In the genomic region with DNA sequence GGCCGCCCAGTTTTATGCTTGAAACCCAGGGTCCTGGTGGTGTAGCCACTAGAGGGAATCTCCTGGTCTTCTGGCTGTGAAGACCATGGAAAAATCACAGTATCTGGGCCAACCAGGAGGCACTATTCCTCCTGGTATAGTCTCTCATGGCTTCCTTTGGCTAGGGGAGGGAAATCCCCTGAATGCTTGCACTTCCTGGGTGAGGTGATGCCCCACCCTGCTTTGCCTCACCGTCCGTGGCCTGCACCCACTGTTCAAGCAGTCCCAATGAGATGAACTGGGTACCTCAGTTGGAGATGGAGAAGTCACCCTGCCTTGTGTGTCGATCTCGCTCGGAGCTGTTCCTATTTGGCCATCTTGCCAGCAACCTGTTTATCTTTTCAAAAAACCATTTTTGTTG, we compare ENCODE assay signal across 15 cellular contexts. TPM values are rescaled to one million over a fixed set of nuclear protein-coding genes. Genes with fewer than 3 reads are reported as not detected.
DNase-seq lines count a peak whose midpoint lies in the region; ATAC-seq and TF ChIP-seq lines count a peak whose summit lies in the region.
"Had no signal": no experiment of that assay in that cellular context is flagged by ENCODE, and none has a peak within 500 bp of the region (broad histone marks: within the 10 kb centered on the region; RNA-seq: fewer than 3 reads in every experiment).

No MANE protein-coding gene starts in this region.

- H3K4me1 Mint-ChIP-seq in activated T-cell treated with anti-CD3 and anti-CD28 coated beads, Interleukin-2, amount 50 U/mL, for 72 hours (ENCODE audit: low read depth), result peaks cover 15% of the 10 kb centered on the region
- H3K4me1 Mint-ChIP-seq in natural killer cell treated with Interleukin-12 subunit alpha and Interleukin-12 subunit beta and Interleukin-15 and Interleukin-18, amount 100 ng/mL, for 72 hours (ENCODE audit: low read depth in 2 of 2), result peaks cover 12 to 23% of the 10 kb centered on the region in 2 donors
- H3K4me1 Mint-ChIP-seq in HFFc6 (ENCODE audit: low read depth), result no peaks in the 10 kb centered on the region; the same call in 1 of the 2 replicates
- H3K4me1 Mint-ChIP-seq: nephron progenitor cell had no signal

- H3K36me3 ChIP-seq in heart right ventricle, result no peaks in the 10 kb centered on the region
- H3K36me3 ChIP-seq: stomach had no signal

- TF ChIP-seq CTCF in HFFc6 (IDR thresholded peaks at IDR 0.05) (no peak), heart right ventricle (IDR thresholded peaks at IDR 0.05) (no peak)

- H3K36me3 Mint-ChIP-seq in activated T-cell treated with anti-CD3 and anti-CD28 coated beads, Interleukin-2, amount 50 U/mL, for 72 hours (ENCODE audit: insufficient read depth in 2 of 2), result peaks cover 11 to 14% of the 10 kb centered on the region in 2 donors
- H3K36me3 Mint-ChIP-seq in natural killer cell treated with Interleukin-12 subunit alpha and Interleukin-12 subunit beta and Interleukin-15 and Interleukin-18, amount 100 ng/mL, for 72 hours, result peaks cover 15% of the 10 kb centered on the region
- H3K36me3 Mint-ChIP-seq in HFFc6 (ENCODE audit: low read depth), result peaks cover 11% of the 10 kb centered on the region

- WGBS in heart right ventricle, 2 donors, result 89 to 92% methylated on average over 6 of the region's 6 CpGs

- H3K27me3 Mint-ChIP-seq in activated T-cell treated with anti-CD3 and anti-CD28 coated beads, Interleukin-2, amount 50 U/mL, for 72 hours (ENCODE audit: low read depth), result no peaks in the 10 kb centered on the region
- no peaks in the 10 kb centered on the region for H3K27me3 Mint-ChIP-seq in natural killer cell treated with Interleukin-12 subunit alpha and Interleukin-12 subunit beta and Interleukin-15 and Interleukin-18, amount 100 ng/mL, for 72 hours
- no peaks in the 10 kb centered on the region; the same call in none of the 2 replicates for H3K27me3 Mint-ChIP-seq in HFFc6 (ENCODE audit: insufficient read depth)

- ATAC-seq in GM18870 (IDR thresholded peaks at IDR 0.05; ENCODE audit: unreplicated experiment) (peak; percentile 61), HG03565 (IDR thresholded peaks at IDR 0.05; ENCODE audit: unreplicated experiment) (peak; percentile 59), heart right ventricle (no peak), HG02884 (IDR thresholded peaks at IDR 0.05; ENCODE audit: unreplicated experiment) (no peak)
- peak; percentile 66 to 75 for ATAC-seq in activated T-cell treated with anti-CD3 and anti-CD28 coated beads, Interleukin-2, amount 50 U/mL, for 72 hours (replicated peaks in 1 of 2)
- peak; percentile 44 to 64 for ATAC-seq in natural killer cell treated with Interleukin-12 subunit alpha and Interleukin-12 subunit beta and Interleukin-15 and Interleukin-18, amount 100 ng/mL, for 72 hours

- intact Hi-C loops in heart right ventricle (cut with DNase I), result no loop called here

- no peaks in the 10 kb centered on the region for H3K27me3 ChIP-seq in heart right ventricle
- H3K27me3 ChIP-seq: stomach had no signal

- peak overlapping the region; percentile 65 to 78 for H3K4me3 Mint-ChIP-seq in activated T-cell treated with anti-CD3 and anti-CD28 coated beads, Interleukin-2, amount 50 U/mL, for 72 hours
- peak overlapping the region; percentile 4 for H3K4me3 Mint-ChIP-seq in natural killer cell treated with Interleukin-12 subunit alpha and Interleukin-12 subunit beta and Interleukin-15 and Interleukin-18, amount 100 ng/mL, for 72 hours
- no peak overlapping the region for H3K4me3 Mint-ChIP-seq in HFFc6
- H3K4me3 Mint-ChIP-seq: nephron progenitor cell had no signal

- H3K27ac Mint-ChIP-seq in activated T-cell treated with anti-CD3 and anti-CD28 coated beads, Interleukin-2, amount 50 U/mL, for 72 hours, result peak overlapping the region; percentile 88
- H3K27ac Mint-ChIP-seq in natural killer cell treated with Interleukin-12 subunit alpha and Interleukin-12 subunit beta and Interleukin-15 and Interleukin-18, amount 100 ng/mL, for 72 hours, result no peak overlapping the region
- H3K27ac Mint-ChIP-seq in HFFc6, result no peak overlapping the region
- H3K27ac Mint-ChIP-seq: nephron progenitor cell had no signal

- DNase-seq in activated T-cell treated with anti-CD3 and anti-CD28 coated beads, Interleukin-2, amount 50 U/mL, for 72 hours, result peak; percentile 41 to 46
- no peak for DNase-seq in natural killer cell treated with Interleukin-12 subunit alpha and Interleukin-12 subunit beta and Interleukin-15 and Interleukin-18, amount 100 ng/mL, for 72 hours (ENCODE audit: low spot score)
- DNase-seq in hepatic stellate cell (ENCODE audit: low spot score) (no peak), HFFc6 (no peak), heart right ventricle (no peak)
- DNase-seq: foreskin fibroblast, kidney, NCI-H1417, NCI-H748 treated with DMSO at 0.1 percent for 48 hours, nephron progenitor cell, stomach had no signal

- peaks cover 0 to 29% (median 0%) of the 10 kb centered on the region in 11 donors for H3K9me3 ChIP-seq in heart right ventricle

- H3K27ac ChIP-seq in heart right ventricle, result no peak overlapping the region
- H3K27ac ChIP-seq: coronary artery, stomach had no signal

- no peaks in the 10 kb centered on the region for H3K4me1 ChIP-seq in heart right ventricle
- H3K4me1 ChIP-seq: stomach had no signal

- peaks cover 7 to 11% of the 10 kb centered on the region in 2 donors for H3K9me3 Mint-ChIP-seq in activated T-cell treated with anti-CD3 and anti-CD28 coated beads, Interleukin-2, amount 50 U/mL, for 72 hours
- no peaks in the 10 kb centered on the region for H3K9me3 Mint-ChIP-seq in natural killer cell treated with Interleukin-12 subunit alpha and Interleukin-12 subunit beta and Interleukin-15 and Interleukin-18, amount 100 ng/mL, for 72 hours
- H3K9me3 Mint-ChIP-seq in HFFc6, result no peaks in the 10 kb centered on the region; the same call in none of the 2 replicates

- H3K4me3 ChIP-seq in heart right ventricle, result no peak overlapping the region
- H3K4me3 ChIP-seq: coronary artery, stomach had no signal

RNA-seq across cellular contexts. Expression of a gene that starts 10.1 kb away (rescaled TPM):
- 10 to 100 TPM; 16.2 to 20.2 TPM for total RNA-seq in activated T-cell treated with anti-CD3 and anti-CD28 coated beads, Interleukin-2, amount 50 U/mL, for 72 hours
- 10 to 100 TPM; 15.3 to 21.5 TPM for total RNA-seq in natural killer cell treated with Interleukin-12 subunit alpha and Interleukin-12 subunit beta and Interleukin-15 and Interleukin-18, amount 100 ng/mL, for 72 hours
- 10 to 100 TPM in 2 of 6 experiments, 1 to 10 TPM in 4; 8.2 to 11.3 (median 9.2) TPM for total RNA-seq in HFFc6 (2021; fragmentation: NEBNext Ultra II Directional; extraction: Animal tissue kit (Norgen Biotek cat#: 25700))
- total RNA-seq in heart right ventricle, result 1 to 10 TPM; 5.9 to 8.6 (median 7.4) TPM
- polyA plus RNA-seq in heart right ventricle, result 10 to 100 TPM in 1 of 2 donors, 1 to 10 TPM in 1; 5.4 to 17.1 TPM

Comparison
In these comparisons a context has a peak if more than half of its experiments do, and no peak if none do; other contexts are left out.
1. ATAC-seq: peak in GM18870 (single experiment), HG03565 (single experiment), activated T-cell treated with anti-CD3 and anti-CD28 coated beads, Interleukin-2, amount 50 U/mL, for 72 hours (2 of 2) and natural killer cell treated with Interleukin-12 subunit alpha and Interleukin-12 subunit beta and Interleukin-15 and Interleukin-18, amount 100 ng/mL, for 72 hours (2 of 2); none in heart right ventricle (0 of 8) and HG02884 (single experiment).
2. DNase-seq: peak in activated T-cell treated with anti-CD3 and anti-CD28 coated beads, Interleukin-2, amount 50 U/mL, for 72 hours (2 of 2); none in natural killer cell treated with Interleukin-12 subunit alpha and Interleukin-12 subunit beta and Interleukin-15 and Interleukin-18, amount 100 ng/mL, for 72 hours (single experiment), hepatic stellate cell (single experiment), HFFc6 (single experiment) and heart right ventricle (0 of 2).